In the genomic region with DNA sequence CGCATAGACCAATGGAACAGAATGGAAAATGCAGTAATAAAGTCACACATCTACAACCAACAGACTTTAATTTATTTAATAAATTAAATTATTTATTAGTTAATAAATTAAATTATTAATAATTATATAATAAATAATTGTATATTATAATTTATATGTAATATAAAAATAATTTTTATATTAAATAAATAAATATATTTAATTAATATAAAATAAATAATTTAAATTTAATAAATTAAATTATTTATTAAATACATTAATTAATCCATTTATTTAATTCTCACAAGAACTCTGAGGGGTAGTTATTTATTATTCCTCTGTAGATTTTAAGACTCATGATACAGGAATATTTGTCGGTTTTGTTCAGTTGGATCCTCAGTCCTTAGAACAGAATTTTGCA, we compare ENCODE assay signal across 24 cellular contexts.
DNase-seq lines count a peak whose midpoint lies in the region; ATAC-seq, FAIRE-seq and TF ChIP-seq lines count a peak whose summit lies in the region.
"Had no signal": no experiment of that assay in that cellular context is flagged by ENCODE, and none has a peak within 500 bp of the region (broad histone marks: within the 10 kb centered on the region; RNA-seq: fewer than 3 reads in every experiment).

No MANE protein-coding gene starts in this region.

- ATAC-seq in pancreas, result no peak
- no peak for ATAC-seq in HG03460 (IDR thresholded peaks at IDR 0.05; ENCODE audit: unreplicated experiment)
- no peak for ATAC-seq in HG03439 (IDR thresholded peaks at IDR 0.05; ENCODE audit: unreplicated experiment)
- ATAC-seq: A549 had no signal

- TF ChIP-seq CTCF in pancreas (IDR thresholded peaks at IDR 0.05), result no peak

- no peak overlapping the region for H3K4me3 ChIP-seq in pancreas
- H3K4me3 ChIP-seq: A549; BLaER1 treated with 17β-estradiol and CSF1 and Interleukin-3, amounts not matched to agents 10 nM and 100 nM; HAP-1 had no signal

- H3K9me3 ChIP-seq in pancreas, result no peaks in the 10 kb centered on the region
- H3K9me3 ChIP-seq: A549; BE2C; BLaER1 treated with 17β-estradiol and CSF1 and Interleukin-3, amounts not matched to agents 10 nM and 100 nM; HAP-1 had no signal

- FAIRE-seq in A204.1 (lab: Jason Lieb, UNC), result peak; percentile 99
- FAIRE-seq in TTC549 (lab: Jason Lieb, UNC), result peak; percentile 95
- peak; percentile 71 for FAIRE-seq in endometrium (lab: Jason Lieb, UNC)
- FAIRE-seq in pancreas (lab: Jason Lieb, UNC), result peak; percentile 98
- FAIRE-seq: A549, GM12892, H54 had no signal

- H3K4me1 ChIP-seq in pancreas, result no peaks in the 10 kb centered on the region
- H3K4me1 ChIP-seq: A549; BE2C; BLaER1 treated with 17β-estradiol and CSF1 and Interleukin-3, amounts not matched to agents 10 nM and 100 nM; HAP-1 had no signal

- intact Hi-C loops in pancreas (cut with DNase I), result no loop called here

- WGBS in pancreas, 2 donors, result 96 to 97% methylated on average over 2 of the region's 2 CpGs

- H3K27me3 ChIP-seq in pancreas, result no peaks in the 10 kb centered on the region
- H3K27me3 ChIP-seq: BE2C; BLaER1 treated with 17β-estradiol and CSF1 and Interleukin-3, amounts not matched to agents 10 nM and 100 nM had no signal

- no peak overlapping the region for H3K27ac ChIP-seq in pancreas
- H3K27ac ChIP-seq: 22Rv1; A549; BLaER1 treated with 17β-estradiol and CSF1 and Interleukin-3, amounts not matched to agents 10 nM and 100 nM had no signal

- no peak for DNase-seq in pancreas
- DNase-seq in NCI-H524 treated with DMSO at 0.1 percent for 48 hours (lab: John Stamatoyannopoulos, UW), result no peak
- no peak for DNase-seq in foreskin melanocyte
- DNase-seq: ACHN; AML-193; BE2C; CD4-positive, alpha-beta T cell; CD8-positive, alpha-beta memory T cell; DMS 273 treated with DMSO at 0.1 percent for 48 hours; DMS53; DMS79 treated with DMSO at 0.1 percent for 48 hours; GOT3; HFFc6 had no signal

- no peaks in the 10 kb centered on the region for H3K36me3 ChIP-seq in pancreas
- H3K36me3 ChIP-seq: BE2C; BLaER1 treated with 17β-estradiol and CSF1 and Interleukin-3, amounts not matched to agents 10 nM and 100 nM; HAP-1 had no signal
